ENCODE assay signal across 25 cellular contexts in genomic region chr12:10226740-10227139, GRCh38. TPM values are rescaled to one million over a fixed set of nuclear protein-coding genes. Genes with fewer than 3 reads are reported as not detected.
"Had no signal": no experiment of that assay in that cellular context is flagged by ENCODE, and none has a peak within 500 bp of the region (broad histone marks: within the 10 kb centered on the region; RNA-seq: fewer than 3 reads in every experiment).

No MANE protein-coding gene starts in this region.

- H3K9me3 ChIP-seq: breast epithelium had no signal

- H3K4me3 ChIP-seq: breast epithelium, SK-N-MC had no signal

- H3K36me3 ChIP-seq: breast epithelium had no signal

- H3K4me1 ChIP-seq: breast epithelium had no signal

- ATAC-seq: activated CD8-positive, alpha-beta T cell treated with anti-CD3 and anti-CD28 coated beads, Interleukin-2, amount 10 ng/mL, durations not matched to agents 7 days and 5 days; PC-3 had no signal

- H3K27ac ChIP-seq: breast epithelium, SK-N-MC, WERI-Rb-1 had no signal

- H3K27me3 ChIP-seq: breast epithelium had no signal

- DNase-seq: activated CD4-positive, alpha-beta T cell treated with anti-CD3 and anti-CD28 coated beads for 4 hours; activated CD8-positive, alpha-beta memory T cell treated with anti-CD3 and anti-CD28 coated beads, Interleukin-2, amount 50 U/mL, for 48 hours; activated CD8-positive, alpha-beta T cell treated with anti-CD3 and anti-CD28 coated beads, Interleukin-2, amount 10 ng/mL, durations not matched to agents 7 days and 5 days; activated effector memory CD4-positive, alpha-beta T cell treated with Interleukin-2 at 50 U/mL for 16 hours; activated naive CD4-positive, alpha-beta T cell; activated T-cell treated with anti-CD3 and anti-CD28 coated beads, Interleukin-2, amount 50 U/mL, for 1 hour; aorta; Kasumi-1; KBM-7; NCI-H1092; NCI-H1417; NCI-H1930; NCI-H2171; NCI-H226; NCI-H526; NK-92 treated with Interleukin-12 subunit alpha and Interleukin-12 subunit beta, amount 100 ng/mL, for 24 hours; PC-3; SIG-M5; T-helper 1 cell; WERI-Rb-1 had no signal

- FAIRE-seq: RCC 7860 had no signal

RNA-seq across cellular contexts. Expression of gene TMEM52B, which starts 47.9 kb away (rescaled TPM):
- total RNA-seq: activated CD8-positive, alpha-beta T cell treated with anti-CD3 and anti-CD28 coated beads, Interleukin-2, amount 10 ng/mL, durations not matched to agents 7 days and 5 days; NCI-H460; PC-3; T-helper 2 cell treated with Interferon-gamma antibody and Interleukin-4, amounts not matched to agents 100 ng/mL and 5 ng/mL, for 36 hours had no signal

RNA-seq across cellular contexts. Expression of gene OLR1, which starts 54.8 kb away (rescaled TPM):
- total RNA-seq: activated CD8-positive, alpha-beta T cell treated with anti-CD3 and anti-CD28 coated beads, Interleukin-2, amount 10 ng/mL, durations not matched to agents 7 days and 5 days; NCI-H460; T-helper 2 cell treated with Interferon-gamma antibody and Interleukin-4, amounts not matched to agents 100 ng/mL and 5 ng/mL, for 36 hours had no signal
